ENCODE assay signal across 1 cellular context in genomic region chr17:65092262-65092661, GRCh38.
TF ChIP-seq lines count a peak whose summit lies in the region.

No MANE protein-coding gene starts in this region.

TF ChIP-seq in IMR-90, 13 proteins besides CTCF, POLR2A, EP300 and RAD21 (continued from another document):
- no peak for TF ChIP-seq RCOR1 (IDR thresholded peaks at IDR 0.05; ENCODE audit: insufficient replicate concordance, low read length)
